ENCODE assay signal across 4 cellular contexts in the genomic region with DNA sequence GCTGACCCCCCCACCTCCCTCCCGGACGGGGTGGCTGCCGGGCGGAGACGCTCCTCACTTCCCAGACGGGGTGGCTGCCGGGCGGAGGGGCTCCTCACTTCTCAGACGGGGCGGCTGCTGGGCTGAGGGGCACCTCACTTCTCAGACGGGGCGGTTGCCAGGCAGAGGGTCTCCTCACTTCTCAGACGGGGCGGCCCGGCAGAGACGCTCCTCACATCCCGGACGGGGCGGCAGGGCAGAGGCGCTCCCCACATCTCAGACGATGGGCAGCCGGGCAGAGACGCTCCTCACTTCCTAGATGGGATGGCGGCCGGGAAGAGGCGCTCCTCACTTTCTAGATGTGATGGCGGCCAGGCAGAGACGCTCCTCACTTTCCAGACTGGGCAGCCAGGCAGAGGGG. TPM values are rescaled to one million over a fixed set of nuclear protein-coding genes. Genes with fewer than 3 reads are reported as not detected.
"Had no signal": no experiment of that assay in that cellular context is flagged by ENCODE, and none has a peak within 500 bp of the region (broad histone marks: within the 10 kb centered on the region; RNA-seq: fewer than 3 reads in every experiment).

No MANE protein-coding gene starts in this region.

RNA-seq across cellular contexts. Expression of a gene that starts 53.6 kb away (rescaled TPM):
- total RNA-seq: LHCN-M2, M059J, MCF 10A, NCI-H460 had no signal
